Comparison of ENCODE assay signal across 13 cellular contexts in genomic region chr7:17150018-17150417, GRCh38.
DNase-seq lines count a peak whose midpoint lies in the region; ATAC-seq and TF ChIP-seq lines count a peak whose summit lies in the region.
"Had no signal": no experiment of that assay in that cellular context is flagged by ENCODE, and none has a peak within 500 bp of the region (broad histone marks: within the 10 kb centered on the region; RNA-seq: fewer than 3 reads in every experiment).

No MANE protein-coding gene starts in this region.

- ATAC-seq in activated CD4-positive, CD25-positive, alpha-beta regulatory T cell treated with anti-CD3 and anti-CD28 coated beads, Interleukin-2, amount 50 U/mL, for 24 hours, result peak; percentile 23 to 24
- ATAC-seq in GM21786 (IDR thresholded peaks at IDR 0.05; ENCODE audit: unreplicated experiment) (peak; percentile 79), HG03354 (IDR thresholded peaks at IDR 0.05; ENCODE audit: poor library complexity, severe bottlenecking, unreplicated experiment) (peak; percentile 67), gastrocnemius medialis (no peak)

- no peaks in the 10 kb centered on the region for H3K27me3 ChIP-seq in gastrocnemius medialis
- H3K27me3 ChIP-seq: cardiac muscle cell had no signal

- TF ChIP-seq CTCF in type B pancreatic cell (conservative IDR thresholded peaks at IDR 0.05) (no peak), gastrocnemius medialis (IDR thresholded peaks at IDR 0.05 in 4 of 5, conservative IDR thresholded peaks at IDR 0.05 in 1 of 5) (no peak)

- in situ Hi-C loops in gastrocnemius medialis (cut with MboI; ENCODE audit: low sequenced_read_pairs in 4 of 4), result no loop called here

- no peak overlapping the region for H3K27ac ChIP-seq in gastrocnemius medialis
- H3K27ac ChIP-seq: cardiac muscle cell, KMS-11 had no signal

- TF ChIP-seq POLR2A in gastrocnemius medialis (IDR thresholded peaks at IDR 0.05), result no peak

- H3K36me3 ChIP-seq in gastrocnemius medialis, result no peaks in the 10 kb centered on the region
- H3K36me3 ChIP-seq: cardiac muscle cell had no signal

- DNase-seq in activated CD4-positive, CD25-positive, alpha-beta regulatory T cell treated with anti-CD3 and anti-CD28 coated beads, Interleukin-2, amount 50 U/mL, for 72 hours, result no peak
- DNase-seq in germinal center (ENCODE audit: low spot score) (peak; percentile 25), DMS53 treated with DMSO at 0.1 percent for 48 hours (lab: John Stamatoyannopoulos, UW; ENCODE audit: unreplicated experiment) (no peak), type B pancreatic cell (ENCODE audit: extremely low spot score, unreplicated experiment) (no peak), gastrocnemius medialis (no peak)
- DNase-seq: kidney, NCI-H748 treated with DMSO at 0.1 percent for 48 hours, T-helper 2 cell had no signal

- H3K27ac Mint-ChIP-seq in type B pancreatic cell, result no peak overlapping the region

- H3K36me3 Mint-ChIP-seq in type B pancreatic cell, result no peaks in the 10 kb centered on the region

- no peaks in the 10 kb centered on the region for H3K9me3 Mint-ChIP-seq in type B pancreatic cell

- H3K9me3 ChIP-seq in gastrocnemius medialis, result no peaks in the 10 kb centered on the region

- H3K4me3 Mint-ChIP-seq in type B pancreatic cell, result no peak overlapping the region

- H3K4me1 Mint-ChIP-seq in type B pancreatic cell (ENCODE audit: unreplicated experiment), result no peaks in the 10 kb centered on the region

- intact Hi-C loops in gastrocnemius medialis (cut with DNase I; ENCODE audit: low total_unique reads), result no loop called here

- no peak overlapping the region for H3K4me3 ChIP-seq in gastrocnemius medialis
- H3K4me3 ChIP-seq: cardiac muscle cell had no signal

- H3K4me1 ChIP-seq in gastrocnemius medialis, result no peaks in the 10 kb centered on the region

- H3K27me3 Mint-ChIP-seq in type B pancreatic cell, result no peaks in the 10 kb centered on the region

Comparison
In these comparisons a context has a peak if more than half of its experiments do, and no peak if none do; other contexts are left out.
1. ATAC-seq: peak in activated CD4-positive, CD25-positive, alpha-beta regulatory T cell treated with anti-CD3 and anti-CD28 coated beads, Interleukin-2, amount 50 U/mL, for 24 hours (2 of 2), GM21786 (single experiment) and HG03354 (single experiment); none in gastrocnemius medialis (0 of 2).